8 cellular contexts compared by ENCODE assay signal in the genomic region with DNA sequence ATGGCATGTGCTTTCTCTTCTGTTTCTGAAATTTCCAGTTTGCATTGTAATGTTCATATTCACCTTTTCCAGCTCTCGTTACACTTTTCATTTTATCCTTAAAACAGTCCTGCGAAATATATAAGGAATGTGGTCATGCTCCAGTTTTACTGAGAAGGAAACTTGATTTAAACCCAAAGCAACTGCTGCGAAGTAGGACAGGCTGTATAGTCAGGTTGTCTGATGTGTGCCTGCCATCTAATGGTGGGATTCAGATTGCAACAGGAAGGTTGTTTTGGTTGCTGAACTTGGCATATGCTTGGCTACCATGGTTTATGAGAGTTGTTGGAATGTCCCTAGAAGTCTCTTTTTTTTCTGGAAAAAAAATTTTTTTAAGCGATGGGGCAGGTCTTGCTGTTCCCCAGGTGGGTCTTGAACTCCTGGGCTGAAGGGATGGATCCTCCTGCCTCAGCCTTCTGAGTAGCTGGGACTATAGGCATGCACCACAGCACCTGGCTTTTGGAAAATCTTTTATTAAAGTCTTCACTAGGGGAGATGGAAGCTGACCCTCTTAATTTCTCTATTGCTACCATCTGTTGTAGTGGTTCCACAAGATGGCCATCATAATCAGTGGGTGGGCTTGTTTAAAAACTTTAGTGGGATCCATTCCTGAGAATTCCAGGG.
DNase-seq lines count a peak whose midpoint lies in the region; ATAC-seq and TF ChIP-seq lines count a peak whose summit lies in the region.

No MANE protein-coding gene starts in this region.

- no peaks in the 10 kb centered on the region for H3K4me1 Mint-ChIP-seq in progenitor cell of endocrine pancreas (ENCODE audit: low read depth)

- no peaks in the 10 kb centered on the region for H3K27me3 Mint-ChIP-seq in progenitor cell of endocrine pancreas

- no peaks in the 10 kb centered on the region for H3K27me3 ChIP-seq in GM06990 (replicated peaks; ENCODE audit: control insufficient read depth, insufficient read depth, low read length)
- no peaks in the 10 kb centered on the region for H3K27me3 ChIP-seq in H7 (ENCODE audit: control insufficient read depth, insufficient read depth, low read length)

- H3K36me3 ChIP-seq in GM06990 (ENCODE audit: control insufficient read depth, insufficient read depth, low read length): peaks cover 1% of the 10 kb centered on the region
- H3K36me3 ChIP-seq in H7 (replicated peaks; ENCODE audit: control insufficient read depth, insufficient read depth, low read length): peaks cover 5% of the 10 kb centered on the region

- no peak overlapping the region for H3K27ac Mint-ChIP-seq in progenitor cell of endocrine pancreas

- DNase-seq in GM06990 (ENCODE audit: extremely low read depth, insufficient read length) (peak; percentile 24), H7 (peak; percentile 73), LNCaP clone FGC (ENCODE audit: low read depth) (peak; percentile 64), SHP77 treated with DMSO at 0.1 percent for 48 hours (lab: John Stamatoyannopoulos, UW) (peak; percentile 49), glomerular visceral epithelial cell (ENCODE audit: extremely low spot score) (peak; percentile 80), progenitor cell of endocrine pancreas (ENCODE audit: low spot score, unreplicated experiment) (peak; percentile 46)
- DNase-seq in activated naive CD4-positive, alpha-beta T cell treated with Interleukin-2 at 50 U/mL for 16 hours: peak; percentile 64

- peak; percentile 76 for TF ChIP-seq CTCF in GM06990 (IDR thresholded peaks at IDR 0.05; ENCODE audit: insufficient read depth, low read length, poor library complexity, severe bottlenecking)
- TF ChIP-seq CTCF in LNCaP clone FGC (IDR thresholded peaks at IDR 0.05; ENCODE audit: control insufficient read depth, extremely low read depth, insufficient read depth): peak; percentile 97
- peak; percentile 91 for TF ChIP-seq CTCF in progenitor cell of endocrine pancreas (IDR thresholded peaks at IDR 0.05; ENCODE audit: unreplicated experiment)

- H3K36me3 Mint-ChIP-seq in progenitor cell of endocrine pancreas (ENCODE audit: insufficient read depth): no peaks in the 10 kb centered on the region

- no peak overlapping the region for H3K4me3 ChIP-seq in GM06990 (replicated peaks; ENCODE audit: low read depth, low read length)
- no peak overlapping the region for H3K4me3 ChIP-seq in H7 (ENCODE audit: insufficient read depth, low read depth, low read length)
- H3K4me3 ChIP-seq in LNCaP clone FGC (ENCODE audit: low read depth, low read length): no peak overlapping the region

- no peak for ATAC-seq in HG02763 (IDR thresholded peaks at IDR 0.05; ENCODE audit: unreplicated experiment)

- H3K9me3 Mint-ChIP-seq in progenitor cell of endocrine pancreas (ENCODE audit: low read depth): no peaks in the 10 kb centered on the region

- H3K4me3 Mint-ChIP-seq in progenitor cell of endocrine pancreas (ENCODE audit: low read depth): no peak overlapping the region

Comparison
In these comparisons a context has a peak if more than half of its experiments do, and no peak if none do; other contexts are left out.
1. DNase-seq: peak in every context shown above with its lines; median percentile 80 in glomerular visceral epithelial cell; 73 in H7; 64 in LNCaP clone FGC; 64 in activated naive CD4-positive, alpha-beta T cell treated with Interleukin-2 at 50 U/mL for 16 hours; 49 in SHP77 treated with DMSO at 0.1 percent for 48 hours; 46 in progenitor cell of endocrine pancreas; 24 in GM06990.